In the genomic region with DNA sequence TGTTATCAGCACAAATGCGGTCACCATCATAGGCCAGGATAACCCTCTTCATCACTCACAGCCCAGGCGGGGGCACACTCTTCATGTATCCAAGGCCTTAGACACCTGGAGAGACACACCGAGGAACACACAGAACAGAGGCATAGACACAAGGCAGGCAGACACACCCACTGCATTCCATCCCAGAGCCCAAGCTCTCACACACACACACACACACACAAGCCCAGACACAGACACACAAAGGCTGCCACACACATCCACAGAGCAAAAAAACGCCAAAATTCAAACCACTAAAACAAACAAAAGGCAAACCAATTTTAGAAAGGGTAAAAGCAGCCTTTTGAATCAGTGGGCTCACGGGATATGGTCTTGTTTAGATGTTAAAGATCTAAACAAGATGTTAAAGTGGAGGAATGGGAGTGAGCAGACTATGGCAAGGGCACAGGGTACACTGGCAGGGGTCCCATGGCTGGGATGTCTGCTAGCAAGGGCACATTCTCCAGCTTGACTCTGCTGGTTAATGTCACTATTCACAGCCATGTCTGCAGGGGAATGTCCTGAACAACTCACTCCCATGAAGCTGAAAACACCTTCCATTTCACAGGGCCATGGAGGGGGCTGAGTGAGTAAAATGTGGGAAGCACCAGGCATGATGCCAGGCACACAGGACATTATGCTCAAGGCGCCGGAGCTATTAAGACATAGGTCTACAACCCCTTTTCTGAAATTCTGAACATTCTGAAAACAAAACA, we compare ENCODE assay signal across 18 cellular contexts. TPM values are rescaled to one million over a fixed set of nuclear protein-coding genes. Genes with fewer than 3 reads are reported as not detected.
DNase-seq lines count a peak whose midpoint lies in the region; ATAC-seq and TF ChIP-seq lines count a peak whose summit lies in the region.
"Had no signal": no experiment of that assay in that cellular context is flagged by ENCODE, and none has a peak within 500 bp of the region (broad histone marks: within the 10 kb centered on the region; RNA-seq: fewer than 3 reads in every experiment).

No MANE protein-coding gene starts in this region.

- TF ChIP-seq CTCF in HFFc6 (IDR thresholded peaks at IDR 0.05): no peak
- TF ChIP-seq CTCF in astrocyte of the spinal cord (IDR thresholded peaks at IDR 0.05; ENCODE audit: low read depth, low read length): no peak

- DNase-seq in HFFc6 (peak; percentile 10), astrocyte of the spinal cord (ENCODE audit: low read depth, low spot score) (peak; percentile 29), glomerular visceral epithelial cell (ENCODE audit: extremely low spot score) (peak; percentile 25), retina (peak; percentile 43)
- no peak for DNase-seq in natural killer cell treated with Interleukin-12 subunit alpha and Interleukin-12 subunit beta and Interleukin-15 and Interleukin-18, amount 100 ng/mL, for 72 hours (ENCODE audit: low spot score)
- DNase-seq in activated T-cell treated with anti-CD3 and anti-CD28 coated beads, Interleukin-2, amount 50 U/mL, for 24 hours: no peak
- DNase-seq: amygdala; CD4-positive, alpha-beta memory T cell; effector memory CD8-positive, alpha-beta T cell; GDM1; NCI-H2029; RPMI8226; stimulated activated naive CD8-positive, alpha-beta T cell treated with anti-CD3 and anti-CD28 coated beads, Interleukin-15, Interleukin-2, amounts not matched to agents 100 U/mL and 50 U/mL, for 24 hours; T1000 had no signal

- in situ Hi-C loops in astrocyte of the spinal cord (cut with HindIII; ENCODE audit: low sequenced_read_pairs): no loop called here

- no peak for ATAC-seq in natural killer cell treated with Interleukin-12 subunit alpha and Interleukin-12 subunit beta and Interleukin-15 and Interleukin-18, amount 100 ng/mL, for 72 hours
- ATAC-seq in GM21390 (IDR thresholded peaks at IDR 0.05; ENCODE audit: unreplicated experiment): no peak
- ATAC-seq: effector memory CD8-positive, alpha-beta T cell; stimulated activated naive CD8-positive, alpha-beta T cell treated with anti-CD3 and anti-CD28 coated beads, Interleukin-15, Interleukin-2, amounts not matched to agents 100 U/mL and 50 U/mL, for 24 hours had no signal

- H3K4me3 Mint-ChIP-seq in HFFc6: no peak overlapping the region
- no peak overlapping the region for H3K4me3 Mint-ChIP-seq in natural killer cell treated with Interleukin-12 subunit alpha and Interleukin-12 subunit beta and Interleukin-15 and Interleukin-18, amount 100 ng/mL, for 72 hours
- H3K4me3 Mint-ChIP-seq in activated T-cell treated with anti-CD3 and anti-CD28 coated beads, Interleukin-2, amount 50 U/mL, for 24 hours: no peak overlapping the region
- H3K4me3 Mint-ChIP-seq: CD4-positive, alpha-beta memory T cell; effector memory CD8-positive, alpha-beta T cell; neural crest cell had no signal

- peaks cover 19% of the 10 kb centered on the region for H3K27me3 Mint-ChIP-seq in HFFc6 (ENCODE audit: insufficient read depth)
- peaks cover 0 to 10% of the 10 kb centered on the region in 2 donors for H3K27me3 Mint-ChIP-seq in natural killer cell treated with Interleukin-12 subunit alpha and Interleukin-12 subunit beta and Interleukin-15 and Interleukin-18, amount 100 ng/mL, for 72 hours
- no peaks in the 10 kb centered on the region for H3K27me3 Mint-ChIP-seq in activated T-cell treated with anti-CD3 and anti-CD28 coated beads, Interleukin-2, amount 50 U/mL, for 24 hours
- H3K27me3 Mint-ChIP-seq: CD4-positive, alpha-beta memory T cell had no signal

- H3K4me3 ChIP-seq in astrocyte of the spinal cord (ENCODE audit: low read depth, low read length): no peak overlapping the region
- H3K4me3 ChIP-seq: skin epidermis had no signal

- no peaks in the 10 kb centered on the region for H3K9me3 Mint-ChIP-seq in HFFc6
- no peaks in the 10 kb centered on the region for H3K9me3 Mint-ChIP-seq in natural killer cell treated with Interleukin-12 subunit alpha and Interleukin-12 subunit beta and Interleukin-15 and Interleukin-18, amount 100 ng/mL, for 72 hours
- no peaks in the 10 kb centered on the region for H3K9me3 Mint-ChIP-seq in activated T-cell treated with anti-CD3 and anti-CD28 coated beads, Interleukin-2, amount 50 U/mL, for 24 hours
- H3K9me3 Mint-ChIP-seq: CD4-positive, alpha-beta memory T cell; effector memory CD8-positive, alpha-beta T cell; neural crest cell had no signal

- no peaks in the 10 kb centered on the region for H3K36me3 Mint-ChIP-seq in HFFc6 (ENCODE audit: low read depth)
- H3K36me3 Mint-ChIP-seq in natural killer cell treated with Interleukin-12 subunit alpha and Interleukin-12 subunit beta and Interleukin-15 and Interleukin-18, amount 100 ng/mL, for 72 hours: no peaks in the 10 kb centered on the region
- no peaks in the 10 kb centered on the region for H3K36me3 Mint-ChIP-seq in activated T-cell treated with anti-CD3 and anti-CD28 coated beads, Interleukin-2, amount 50 U/mL, for 24 hours (ENCODE audit: low read depth)
- H3K36me3 Mint-ChIP-seq: CD4-positive, alpha-beta memory T cell had no signal

- peaks cover 33% of the 10 kb centered on the region for H3K4me1 Mint-ChIP-seq in HFFc6 (ENCODE audit: low read depth)
- no peaks in the 10 kb centered on the region for H3K4me1 Mint-ChIP-seq in natural killer cell treated with Interleukin-12 subunit alpha and Interleukin-12 subunit beta and Interleukin-15 and Interleukin-18, amount 100 ng/mL, for 72 hours (ENCODE audit: low read depth in 2 of 2)
- no peaks in the 10 kb centered on the region for H3K4me1 Mint-ChIP-seq in activated T-cell treated with anti-CD3 and anti-CD28 coated beads, Interleukin-2, amount 50 U/mL, for 24 hours (ENCODE audit: low read depth)
- H3K4me1 Mint-ChIP-seq: CD4-positive, alpha-beta memory T cell had no signal

- H3K27ac Mint-ChIP-seq in HFFc6: no peak overlapping the region
- no peak overlapping the region for H3K27ac Mint-ChIP-seq in natural killer cell treated with Interleukin-12 subunit alpha and Interleukin-12 subunit beta and Interleukin-15 and Interleukin-18, amount 100 ng/mL, for 72 hours
- H3K27ac Mint-ChIP-seq in activated T-cell treated with anti-CD3 and anti-CD28 coated beads, Interleukin-2, amount 50 U/mL, for 24 hours: no peak overlapping the region
- H3K27ac Mint-ChIP-seq: CD4-positive, alpha-beta memory T cell; effector memory CD8-positive, alpha-beta T cell had no signal

RNA-seq across cellular contexts. Expression of gene CRABP1, which starts 14.9 kb away (rescaled TPM):
- not detected for total RNA-seq in HFFc6 (2021; fragmentation: NEBNext Ultra II Directional; extraction: Animal tissue kit (Norgen Biotek cat#: 25700))
- total RNA-seq in natural killer cell treated with Interleukin-12 subunit alpha and Interleukin-12 subunit beta and Interleukin-15 and Interleukin-18, amount 100 ng/mL, for 72 hours: not detected
- total RNA-seq: CD4-positive, alpha-beta memory T cell; liver had no signal

RNA-seq across cellular contexts. Expression of gene SKIC8, which starts 25.9 kb away (rescaled TPM):
- 10 to 100 TPM; 43.9 to 48.1 (median 47.0) TPM for total RNA-seq in HFFc6 (2021; fragmentation: NEBNext Ultra II Directional; extraction: Animal tissue kit (Norgen Biotek cat#: 25700))
- 10 to 100 TPM; 40.7 to 50.0 TPM for total RNA-seq in natural killer cell treated with Interleukin-12 subunit alpha and Interleukin-12 subunit beta and Interleukin-15 and Interleukin-18, amount 100 ng/mL, for 72 hours

Comparison
In these comparisons a context has a peak if more than half of its experiments do, and no peak if none do; other contexts are left out.
1. DNase-seq: peak in HFFc6 (single experiment), astrocyte of the spinal cord (single experiment), glomerular visceral epithelial cell (single experiment) and retina (single experiment); none in natural killer cell treated with Interleukin-12 subunit alpha and Interleukin-12 subunit beta and Interleukin-15 and Interleukin-18, amount 100 ng/mL, for 72 hours (single experiment) and activated T-cell treated with anti-CD3 and anti-CD28 coated beads, Interleukin-2, amount 50 U/mL, for 24 hours (single experiment).